Comparison of ENCODE assay signal across 1 cellular context in the genomic region with DNA sequence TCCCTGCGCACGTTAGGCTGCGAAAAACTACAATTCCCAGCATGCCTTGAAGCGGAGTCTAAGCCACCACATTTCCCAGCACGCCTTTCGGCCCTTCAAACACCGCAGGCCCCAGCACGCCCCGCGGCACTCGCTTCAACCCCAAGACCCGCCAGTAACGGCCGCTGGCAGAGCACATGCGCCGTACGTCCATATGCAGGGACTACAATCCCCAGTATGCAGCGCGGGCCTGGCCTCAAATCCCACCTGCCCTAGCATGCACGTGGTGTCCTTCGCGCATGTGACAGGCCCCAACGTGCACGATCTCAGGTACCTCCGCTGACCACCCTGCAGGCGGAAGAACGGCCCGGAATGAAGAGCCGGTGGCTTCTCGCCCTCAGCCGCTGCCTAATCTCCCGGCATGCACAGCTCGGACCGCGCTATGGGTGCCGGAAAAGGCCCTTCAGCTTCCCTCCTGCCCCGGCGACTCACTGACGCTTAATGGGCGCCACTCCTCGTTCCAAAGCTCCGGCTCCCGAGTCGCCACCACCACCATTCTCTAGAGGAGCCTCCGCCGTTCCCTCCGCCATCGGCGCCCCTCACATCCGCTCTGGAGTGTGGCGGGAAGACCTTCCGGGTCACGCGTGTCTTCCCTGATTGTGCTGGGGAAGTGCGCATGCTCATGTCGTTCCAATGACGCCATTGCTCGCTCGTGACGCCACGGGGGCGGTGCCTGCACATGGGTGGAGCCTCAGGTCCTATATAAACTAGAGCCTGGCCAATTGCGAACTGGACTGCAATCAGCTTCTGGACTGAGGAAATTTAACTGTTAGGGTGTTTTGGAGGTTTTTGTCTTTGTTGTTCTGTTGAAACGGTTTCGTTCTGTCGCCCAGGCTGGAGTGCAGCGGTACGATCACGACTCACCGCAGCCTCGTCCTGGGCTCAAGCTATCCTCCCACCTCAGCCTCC.
TF ChIP-seq lines count a peak whose summit lies in the region.

A gene with protein sequence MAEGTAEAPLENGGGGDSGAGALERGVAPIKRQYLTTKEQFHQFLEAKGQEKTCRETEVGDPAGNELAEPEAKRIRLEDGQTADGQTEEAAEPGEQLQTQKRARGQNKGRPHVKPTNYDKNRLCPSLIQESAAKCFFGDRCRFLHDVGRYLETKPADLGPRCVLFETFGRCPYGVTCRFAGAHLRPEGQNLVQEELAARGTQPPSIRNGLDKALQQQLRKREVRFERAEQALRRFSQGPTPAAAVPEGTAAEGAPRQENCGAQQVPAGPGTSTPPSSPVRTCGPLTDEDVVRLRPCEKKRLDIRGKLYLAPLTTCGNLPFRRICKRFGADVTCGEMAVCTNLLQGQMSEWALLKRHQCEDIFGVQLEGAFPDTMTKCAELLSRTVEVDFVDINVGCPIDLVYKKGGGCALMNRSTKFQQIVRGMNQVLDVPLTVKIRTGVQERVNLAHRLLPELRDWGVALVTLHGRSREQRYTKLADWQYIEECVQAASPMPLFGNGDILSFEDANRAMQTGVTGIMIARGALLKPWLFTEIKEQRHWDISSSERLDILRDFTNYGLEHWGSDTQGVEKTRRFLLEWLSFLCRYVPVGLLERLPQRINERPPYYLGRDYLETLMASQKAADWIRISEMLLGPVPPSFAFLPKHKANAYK (minus strand): TSS at position 591 of the 948 bp plus-strand sequence. CDS start 22 bp downstream, at position 569.

TF ChIP-seq in A549, 52 proteins besides CTCF, POLR2A, EP300 and RAD21 (continued from another document):
- TF ChIP-seq, protein P1, sequence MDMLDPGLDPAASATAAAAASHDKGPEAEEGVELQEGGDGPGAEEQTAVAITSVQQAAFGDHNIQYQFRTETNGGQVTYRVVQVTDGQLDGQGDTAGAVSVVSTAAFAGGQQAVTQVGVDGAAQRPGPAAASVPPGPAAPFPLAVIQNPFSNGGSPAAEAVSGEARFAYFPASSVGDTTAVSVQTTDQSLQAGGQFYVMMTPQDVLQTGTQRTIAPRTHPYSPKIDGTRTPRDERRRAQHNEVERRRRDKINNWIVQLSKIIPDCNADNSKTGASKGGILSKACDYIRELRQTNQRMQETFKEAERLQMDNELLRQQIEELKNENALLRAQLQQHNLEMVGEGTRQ (IDR thresholded peaks at IDR 0.05): peak; percentile 96
- TF ChIP-seq CHD2 (IDR thresholded peaks at IDR 0.05; ENCODE audit: low read length, partially characterized antibody): no peak
- TF ChIP-seq, protein P2, sequence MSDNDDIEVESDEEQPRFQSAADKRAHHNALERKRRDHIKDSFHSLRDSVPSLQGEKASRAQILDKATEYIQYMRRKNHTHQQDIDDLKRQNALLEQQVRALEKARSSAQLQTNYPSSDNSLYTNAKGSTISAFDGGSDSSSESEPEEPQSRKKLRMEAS (IDR thresholded peaks at IDR 0.05): peak; percentile 99
- TF ChIP-seq CBX2 (IDR thresholded peaks at IDR 0.05; ENCODE audit: borderline replicate concordance, low read depth): no peak
- TF ChIP-seq, protein P3, sequence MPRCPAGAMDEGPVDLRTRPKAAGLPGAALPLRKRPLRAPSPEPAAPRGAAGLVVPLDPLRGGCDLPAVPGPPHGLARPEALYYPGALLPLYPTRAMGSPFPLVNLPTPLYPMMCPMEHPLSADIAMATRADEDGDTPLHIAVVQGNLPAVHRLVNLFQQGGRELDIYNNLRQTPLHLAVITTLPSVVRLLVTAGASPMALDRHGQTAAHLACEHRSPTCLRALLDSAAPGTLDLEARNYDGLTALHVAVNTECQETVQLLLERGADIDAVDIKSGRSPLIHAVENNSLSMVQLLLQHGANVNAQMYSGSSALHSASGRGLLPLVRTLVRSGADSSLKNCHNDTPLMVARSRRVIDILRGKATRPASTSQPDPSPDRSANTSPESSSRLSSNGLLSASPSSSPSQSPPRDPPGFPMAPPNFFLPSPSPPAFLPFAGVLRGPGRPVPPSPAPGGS (IDR thresholded peaks at IDR 0.05): peak; percentile 13; the same call in 1 of the 3 replicates
- TF ChIP-seq ZNF302 (CRISPR knock-in tag; IDR thresholded peaks at IDR 0.05): no peak
- no peak for TF ChIP-seq FOXS1 (CRISPR knock-in tag; IDR thresholded peaks at IDR 0.05)
- TF ChIP-seq HOXB13 (CRISPR knock-in tag; IDR thresholded peaks at IDR 0.05; ENCODE audit: low read depth): peak; percentile 67; the same call in 1 of the 2 replicates
- TF ChIP-seq POLR2AphosphoS2 (conservative IDR thresholded peaks at IDR 0.05; ENCODE audit: low read length): no peak
- no peak for TF ChIP-seq BHLHE40 (IDR thresholded peaks at IDR 0.05; ENCODE audit: low read depth, low read length)
- peak; percentile 93 for TF ChIP-seq PHF8 (IDR thresholded peaks at IDR 0.05; ENCODE audit: borderline replicate concordance, low read depth)
- no peak for TF ChIP-seq SREBF2 (IDR thresholded peaks at IDR 0.05)
- no peak for TF ChIP-seq ZFP36 (IDR thresholded peaks at IDR 0.05; ENCODE audit: borderline replicate concordance, partially characterized antibody)
- TF ChIP-seq MYC (IDR thresholded peaks at IDR 0.05; ENCODE audit: borderline replicate concordance, low read length): peak; percentile 94
- peak; percentile 71 for TF ChIP-seq HOXB5 (CRISPR knock-in tag; IDR thresholded peaks at IDR 0.05)
- TF ChIP-seq, protein P4, sequence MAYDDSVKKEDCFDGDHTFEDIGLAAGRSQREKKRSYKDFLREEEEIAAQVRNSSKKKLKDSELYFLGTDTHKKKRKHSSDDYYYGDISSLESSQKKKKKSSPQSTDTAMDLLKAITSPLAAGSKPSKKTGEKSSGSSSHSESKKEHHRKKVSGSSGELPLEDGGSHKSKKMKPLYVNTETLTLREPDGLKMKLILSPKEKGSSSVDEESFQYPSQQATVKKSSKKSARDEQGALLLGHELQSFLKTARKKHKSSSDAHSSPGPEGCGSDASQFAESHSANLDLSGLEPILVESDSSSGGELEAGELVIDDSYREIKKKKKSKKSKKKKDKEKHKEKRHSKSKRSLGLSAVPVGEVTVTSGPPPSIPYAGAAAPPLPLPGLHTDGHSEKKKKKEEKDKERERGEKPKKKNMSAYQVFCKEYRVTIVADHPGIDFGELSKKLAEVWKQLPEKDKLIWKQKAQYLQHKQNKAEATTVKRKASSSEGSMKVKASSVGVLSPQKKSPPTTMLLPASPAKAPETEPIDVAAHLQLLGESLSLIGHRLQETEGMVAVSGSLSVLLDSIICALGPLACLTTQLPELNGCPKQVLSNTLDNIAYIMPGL (CRISPR knock-in tag; IDR thresholded peaks at IDR 0.05; ENCODE audit: borderline replicate concordance): no peak
- TF ChIP-seq RFX5 (IDR thresholded peaks at IDR 0.05): no peak
- TF ChIP-seq KDM1A (IDR thresholded peaks at IDR 0.05; ENCODE audit: low read depth): no peak
- TF ChIP-seq, protein P5, sequence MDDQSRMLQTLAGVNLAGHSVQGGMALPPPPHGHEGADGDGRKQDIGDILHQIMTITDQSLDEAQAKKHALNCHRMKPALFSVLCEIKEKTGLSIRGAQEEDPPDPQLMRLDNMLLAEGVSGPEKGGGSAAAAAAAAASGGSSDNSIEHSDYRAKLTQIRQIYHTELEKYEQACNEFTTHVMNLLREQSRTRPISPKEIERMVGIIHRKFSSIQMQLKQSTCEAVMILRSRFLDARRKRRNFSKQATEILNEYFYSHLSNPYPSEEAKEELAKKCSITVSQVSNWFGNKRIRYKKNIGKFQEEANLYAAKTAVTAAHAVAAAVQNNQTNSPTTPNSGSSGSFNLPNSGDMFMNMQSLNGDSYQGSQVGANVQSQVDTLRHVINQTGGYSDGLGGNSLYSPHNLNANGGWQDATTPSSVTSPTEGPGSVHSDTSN (IDR thresholded peaks at IDR 0.05): no peak
- TF ChIP-seq ESRRA (IDR thresholded peaks at IDR 0.05; ENCODE audit: borderline replicate concordance, low read length): no peak
- TF ChIP-seq, protein P6, sequence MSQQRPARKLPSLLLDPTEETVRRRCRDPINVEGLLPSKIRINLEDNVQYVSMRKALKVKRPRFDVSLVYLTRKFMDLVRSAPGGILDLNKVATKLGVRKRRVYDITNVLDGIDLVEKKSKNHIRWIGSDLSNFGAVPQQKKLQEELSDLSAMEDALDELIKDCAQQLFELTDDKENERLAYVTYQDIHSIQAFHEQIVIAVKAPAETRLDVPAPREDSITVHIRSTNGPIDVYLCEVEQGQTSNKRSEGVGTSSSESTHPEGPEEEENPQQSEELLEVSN (IDR thresholded peaks at IDR 0.05; ENCODE audit: borderline replicate concordance, low read depth): peak; percentile 91
- TF ChIP-seq NR3C1 (IDR thresholded peaks at IDR 0.05): no peak
- 0 out of 2 replicates have a peak, but pooled peaks have one; percentile 44 for TF ChIP-seq EHF (CRISPR knock-in tag; IDR thresholded peaks at IDR 0.05)
- no peak for TF ChIP-seq HEYL (CRISPR knock-in tag; IDR thresholded peaks at IDR 0.05)
- TF ChIP-seq TFCP2L1 (CRISPR knock-in tag; IDR thresholded peaks at IDR 0.05): no peak
- no peak for TF ChIP-seq ZC3H11A (IDR thresholded peaks at IDR 0.05)
TF ChIP-seq in A549: peak in this region for 12.
